ENCODE assay signal across 15 cellular contexts in genomic region chr12:117045998-117046374, GRCh38. TPM values are rescaled to one million over a fixed set of nuclear protein-coding genes. Genes with fewer than 3 reads are reported as not detected.
DNase-seq lines count a peak whose midpoint lies in the region; ATAC-seq and TF ChIP-seq lines count a peak whose summit lies in the region.
"Had no signal": no experiment of that assay in that cellular context is flagged by ENCODE, and none has a peak within 500 bp of the region (broad histone marks: within the 10 kb centered on the region; RNA-seq: fewer than 3 reads in every experiment).

No MANE protein-coding gene starts in this region.

- H3K9ac ChIP-seq in GM23248, result no peak overlapping the region

- no peaks in the 10 kb centered on the region for H4K20me1 ChIP-seq in GM23248 (ENCODE audit: insufficient read depth)

- POLR2A ChIA-PET in Caco-2 (lab: Charles Lee) (no interaction called here), WTC11 (lab: Charles Lee) (no interaction called here)

- no peak overlapping the region for H2AFZ ChIP-seq in GM23248

- peak; percentile 64 for ATAC-seq in WTC11

- no peaks in the 10 kb centered on the region for H3K79me2 ChIP-seq in GM23248 (ENCODE audit: insufficient read depth)

- no peaks in the 10 kb centered on the region for H3F3A ChIP-seq in GM23248 (ENCODE audit: insufficient read depth)

- H3K27me3 Mint-ChIP-seq in Caco-2 (ENCODE audit: insufficient read depth, unreplicated experiment) (no peaks in the 10 kb centered on the region), WTC11 (ENCODE audit: low read depth) (no peaks in the 10 kb centered on the region)
- H3K27me3 Mint-ChIP-seq: activated naive CD4-positive, alpha-beta T cell treated with anti-CD3 and anti-CD28 coated beads, Interleukin-2, amount 50 U/mL, for 24 hours; B cell had no signal

- no peaks in the 10 kb centered on the region for H3K9me3 ChIP-seq in Caco-2
- H3K9me3 ChIP-seq in GM23248 (ENCODE audit: low read depth), result no peaks in the 10 kb centered on the region
- H3K9me3 ChIP-seq: Peyer's patch had no signal

- H3K4me3 Mint-ChIP-seq in Caco-2 (ENCODE audit: unreplicated experiment) (no peak overlapping the region), WTC11 (no peak overlapping the region)
- H3K4me3 Mint-ChIP-seq: activated naive CD4-positive, alpha-beta T cell treated with anti-CD3 and anti-CD28 coated beads, Interleukin-2, amount 50 U/mL, for 24 hours; B cell; T-helper 2 cell treated with Interferon-gamma antibody and Interleukin-4, amounts not matched to agents 5 μg/mL and 100 μg/mL, for 36 hours had no signal

- H3K36me3 ChIP-seq in Caco-2 (ENCODE audit: control insufficient read depth, insufficient read depth, low read length), result no peaks in the 10 kb centered on the region
- H3K36me3 ChIP-seq in GM23248 (ENCODE audit: low read depth), result no peaks in the 10 kb centered on the region
- H3K36me3 ChIP-seq: Peyer's patch had no signal

- H3K4me1 ChIP-seq in Caco-2 (peaks cover 64% of the 10 kb centered on the region), GM23248 (ENCODE audit: insufficient read depth) (no peaks in the 10 kb centered on the region)

- H3K4me1 Mint-ChIP-seq in Caco-2 (ENCODE audit: low read depth, unreplicated experiment) (peaks cover 21% of the 10 kb centered on the region), WTC11 (peaks cover 36% of the 10 kb centered on the region)
- H3K4me1 Mint-ChIP-seq: activated naive CD4-positive, alpha-beta T cell treated with anti-CD3 and anti-CD28 coated beads, Interleukin-2, amount 50 U/mL, for 24 hours had no signal

- H3K9me2 ChIP-seq in GM23248 (ENCODE audit: insufficient read depth), result no peaks in the 10 kb centered on the region

- peak overlapping the region; percentile 24 for H3K27ac Mint-ChIP-seq in Caco-2 (ENCODE audit: unreplicated experiment)
- H3K27ac Mint-ChIP-seq in WTC11, result no peak overlapping the region
- H3K27ac Mint-ChIP-seq: activated naive CD4-positive, alpha-beta T cell treated with anti-CD3 and anti-CD28 coated beads, Interleukin-2, amount 50 U/mL, for 24 hours; B cell; T-helper 2 cell treated with Interferon-gamma antibody and Interleukin-4, amounts not matched to agents 5 μg/mL and 100 μg/mL, for 36 hours had no signal

- intact Hi-C loops in Caco-2 (cut with micrococcal nuclease; ENCODE audit: unreplicated experiment), result no loop called here

- DNase-seq in Caco-2 (no peak), HCEC 1CT (peak; percentile 6), WTC11 (ENCODE audit: low spot score) (peak; percentile 40), iPS-NIHi7 (ENCODE audit: extremely low spot score) (peak; percentile 67), D341Med (ENCODE audit: low spot score) (no peak), GM23248 (no peak), NCI-H1105 treated with DMSO at 0.1 percent for 48 hours (lab: John Stamatoyannopoulos, UW) (no peak)
- no peak for DNase-seq in stimulated activated naive CD4-positive, alpha-beta T cell treated with Interleukin-2 at 50 U/mL for 16 hours (lab: John Stamatoyannopoulos, UW)
- DNase-seq: cerebellar nuclear complex, Peyer's patch had no signal

- in situ Hi-C loops in GM23248 (cut with MboI), result no loop called here

- 39 to 41% methylated on average over 6 of the region's 6 CpGs for WGBS in GM23248 (ENCODE audit: low coverage in 1 of 2, low lambda C conversion rate in 2 of 2, missing lambda C conversion rate in 2 of 2), 2 experiments

- H3K4me3 ChIP-seq in Caco-2 (ENCODE audit: low read depth, low read length) (no peak overlapping the region), GM23248 (no peak overlapping the region)
- H3K4me3 ChIP-seq: Peyer's patch had no signal

- H3K27ac ChIP-seq in GM23248, result no peak overlapping the region
- H3K27ac ChIP-seq: Peyer's patch had no signal

- H3K9me3 Mint-ChIP-seq in Caco-2 (ENCODE audit: unreplicated experiment), result no peaks in the 10 kb centered on the region
- H3K9me3 Mint-ChIP-seq in WTC11, result no peaks in the 10 kb centered on the region
- H3K9me3 Mint-ChIP-seq: activated naive CD4-positive, alpha-beta T cell treated with anti-CD3 and anti-CD28 coated beads, Interleukin-2, amount 50 U/mL, for 24 hours; T-helper 2 cell treated with Interferon-gamma antibody and Interleukin-4, amounts not matched to agents 5 μg/mL and 100 μg/mL, for 36 hours had no signal

- no TSS peak for BruUV-seq in Caco-2 (replicated peaks; lab: Mats Ljungman, UMichigan)

- peak in 1 of 2 experiments; percentile 15 for TF ChIP-seq CTCF in Caco-2 (IDR thresholded peaks at IDR 0.05; ENCODE audit: insufficient read depth in 1 of 2, low read depth in 1 of 2, low read length in 1 of 2, severe bottlenecking in 1 of 2, unreplicated experiment in 1 of 2)
- no peak for TF ChIP-seq CTCF in WTC11 (IDR thresholded peaks at IDR 0.05)

- CTCF ChIA-PET in Caco-2 (lab: Charles Lee) (no interaction called here), WTC11 (lab: Charles Lee) (interaction anchor here (0.5 kb wide), 1 partner anchor 12 kb away, joined by 3 read pairs; no protein-coding TSS in a partner anchor)

- H3K27me3 ChIP-seq in Caco-2 (replicated peaks; ENCODE audit: control insufficient read depth, insufficient read depth, low read length) (no peaks in the 10 kb centered on the region), GM23248 (replicated peaks; ENCODE audit: insufficient read depth) (peaks cover 2% of the 10 kb centered on the region; the same call in 1 of the 2 replicates)
- H3K27me3 ChIP-seq: Peyer's patch had no signal

- H3K36me3 Mint-ChIP-seq in Caco-2 (ENCODE audit: insufficient read depth, unreplicated experiment) (no peaks in the 10 kb centered on the region), WTC11 (no peaks in the 10 kb centered on the region)
- H3K36me3 Mint-ChIP-seq: activated naive CD4-positive, alpha-beta T cell treated with anti-CD3 and anti-CD28 coated beads, Interleukin-2, amount 50 U/mL, for 24 hours had no signal

- no peak overlapping the region for H3K4me2 ChIP-seq in GM23248 (ENCODE audit: unreplicated experiment)

TF ChIP-seq in WTC11, 78 proteins besides CTCF, POLR2A, EP300 and RAD21:
- TF ChIP-seq MLX (CRISPR knock-in tag; IDR thresholded peaks at IDR 0.05) (no peak), MXD4 (CRISPR knock-in tag; IDR thresholded peaks at IDR 0.05; ENCODE audit: borderline replicate concordance) (no peak), TP53 (CRISPR knock-in tag; IDR thresholded peaks at IDR 0.05) (no peak), ZNF281 (CRISPR knock-in tag; IDR thresholded peaks at IDR 0.05) (no peak), CREM (CRISPR knock-in tag; IDR thresholded peaks at IDR 0.05) (no peak), EMX1 (CRISPR knock-in tag; IDR thresholded peaks at IDR 0.05) (no peak), FOXK1 (CRISPR knock-in tag; IDR thresholded peaks at IDR 0.05) (no peak)

RNA-seq across cellular contexts. Expression of gene TESC, which starts 53.2 kb away (rescaled TPM):
- total RNA-seq in Caco-2 (2022) (4.8 and 6.8 TPM in 2 replicates), WTC11 (2021) (10.8 to 15.5 TPM (median 14.9 TPM) in 3 replicates)
- not detected in 2 replicates for total RNA-seq in GM23248 (2014; rRNA removed; shearing (Covaris generic))
- polyA plus RNA-seq in GM23248 (2016; fragmentation: Nextera tagmentation; extraction: Ambion mirVana), result 0.21 TPM in 1 of 2 replicates, not detected in the other
- total RNA-seq: fibroblast of lung, M059J had no signal
- polyA plus RNA-seq: fibroblast of lung had no signal

Comparison
In these comparisons a context has a peak if more than half of its experiments do, and no peak if none do; other contexts are left out.
1. DNase-seq: peak in HCEC 1CT (single experiment), WTC11 (single experiment) and iPS-NIHi7 (single experiment); none in Caco-2 (0 of 2), D341Med (single experiment), stimulated activated naive CD4-positive, alpha-beta T cell treated with Interleukin-2 at 50 U/mL for 16 hours (single experiment), GM23248 (single experiment) and NCI-H1105 treated with DMSO at 0.1 percent for 48 hours (single experiment).